ENCODE assay signal across 8 cellular contexts in genomic region chr19:19203012-19203856, GRCh38.
DNase-seq lines count a peak whose midpoint lies in the region; ATAC-seq and TF ChIP-seq lines count a peak whose summit lies in the region.

NR2C2AP (minus strand) TSS chr19:19203414; CDS start chr19:19203060, 354 bp downstream.

- TF ChIP-seq CTCF in MM.1S (IDR thresholded peaks at IDR 0.05; ENCODE audit: low read length) (no peak), fibroblast of pulmonary artery (IDR thresholded peaks at IDR 0.05; ENCODE audit: low read length, missing control alignments) (no peak), nephron progenitor cell (IDR thresholded peaks at IDR 0.05) (no peak)

- H3K36me3 ChIP-seq in MM.1S (replicated peaks; ENCODE audit: insufficient read depth, low read length), result no peaks in the 10 kb centered on the region

- H3F3A ChIP-seq in MM.1S (ENCODE audit: insufficient read depth, low read length), result no peaks in the 10 kb centered on the region

- H4K20me1 ChIP-seq in MM.1S (ENCODE audit: insufficient read depth, low read length), result no peaks in the 10 kb centered on the region

- peaks cover 48% of the 10 kb centered on the region for H3K27me3 Mint-ChIP-seq in nephron progenitor cell (ENCODE audit: low read depth, poor library complexity)
- H3K27me3 Mint-ChIP-seq in stimulated activated naive CD8-positive, alpha-beta T cell treated with anti-CD3 and anti-CD28 coated beads, Interleukin-15, Interleukin-2, amounts not matched to agents 100 ng/mL and 50 ng/mL, for 24 hours, result peaks cover 5% of the 10 kb centered on the region

- peaks cover 14% of the 10 kb centered on the region for H3K4me1 Mint-ChIP-seq in nephron progenitor cell
- H3K4me1 Mint-ChIP-seq in stimulated activated naive CD8-positive, alpha-beta T cell treated with anti-CD3 and anti-CD28 coated beads, Interleukin-15, Interleukin-2, amounts not matched to agents 100 ng/mL and 50 ng/mL, for 24 hours (ENCODE audit: low read depth), result peaks cover 28% of the 10 kb centered on the region

- peak within 1 kb of the TSS; percentile 85 for H3K4me3 ChIP-seq in MM.1S (ENCODE audit: low read length)
- H3K4me3 ChIP-seq in fibroblast of pulmonary artery (replicated peaks; ENCODE audit: low read depth, low read length), result peak within 1 kb of the TSS; percentile 74

- peak within 1 kb of the TSS; percentile 90 for H3K9ac ChIP-seq in MM.1S (ENCODE audit: low read length)

- peaks cover 3% of the 10 kb centered on the region for H3K9me3 Mint-ChIP-seq in nephron progenitor cell
- H3K9me3 Mint-ChIP-seq in stimulated activated naive CD8-positive, alpha-beta T cell treated with anti-CD3 and anti-CD28 coated beads, Interleukin-15, Interleukin-2, amounts not matched to agents 100 ng/mL and 50 ng/mL, for 24 hours, result no peaks in the 10 kb centered on the region

- H3K4me2 ChIP-seq in MM.1S (ENCODE audit: low read depth, low read length), result peak within 1 kb of the TSS; percentile 91

- no peaks in the 10 kb centered on the region for H3K9me2 ChIP-seq in MM.1S (replicated peaks; ENCODE audit: insufficient read depth, low read length)

- 0 out of 2 replicates have a peak, but pooled peaks cover 4% of the 10 kb centered on the region for H3K4me1 ChIP-seq in MM.1S (ENCODE audit: low read length)

- H3K9me3 ChIP-seq in MM.1S (replicated peaks; ENCODE audit: insufficient read depth, low read length), result no peaks in the 10 kb centered on the region

- no peak within 1 kb of the TSS for H3K27ac Mint-ChIP-seq in nephron progenitor cell
- peak within 1 kb of the TSS; percentile 89 for H3K27ac Mint-ChIP-seq in stimulated activated naive CD8-positive, alpha-beta T cell treated with anti-CD3 and anti-CD28 coated beads, Interleukin-15, Interleukin-2, amounts not matched to agents 100 ng/mL and 50 ng/mL, for 24 hours

- H3K79me2 ChIP-seq in MM.1S (ENCODE audit: low read length), result peaks cover 20% of the 10 kb centered on the region

- peaks cover 21% of the 10 kb centered on the region for H3K27me3 ChIP-seq in MM.1S (replicated peaks; ENCODE audit: insufficient read depth, low read length)

- peaks cover 28% of the 10 kb centered on the region for H3K36me3 Mint-ChIP-seq in nephron progenitor cell (ENCODE audit: low read depth)
- H3K36me3 Mint-ChIP-seq in stimulated activated naive CD8-positive, alpha-beta T cell treated with anti-CD3 and anti-CD28 coated beads, Interleukin-15, Interleukin-2, amounts not matched to agents 100 ng/mL and 50 ng/mL, for 24 hours (ENCODE audit: low read depth), result peaks cover 13% of the 10 kb centered on the region

- DNase-seq in DMS114 treated with DMSO at 0.1 percent for 48 hours (lab: John Stamatoyannopoulos, UW; ENCODE audit: unreplicated experiment) (peak; percentile 90), MM.1S (peak; percentile 94), SIG-M5 treated with dmso at 0.1 percent for 504 hours (lab: John Stamatoyannopoulos, UW; ENCODE audit: unreplicated experiment) (peak; percentile 88), activated gamma-delta T cell (lab: John Stamatoyannopoulos, UW) (peak; percentile 78), fibroblast of pulmonary artery (ENCODE audit: low read depth) (peak; percentile 94), nephron progenitor cell (peak; percentile 85)

- ATAC-seq in GM21825 (IDR thresholded peaks at IDR 0.05; ENCODE audit: unreplicated experiment), result peak; percentile 67

- peak within 1 kb of the TSS; percentile 88 for H3K4me3 Mint-ChIP-seq in nephron progenitor cell
- peak within 1 kb of the TSS; percentile 89 for H3K4me3 Mint-ChIP-seq in stimulated activated naive CD8-positive, alpha-beta T cell treated with anti-CD3 and anti-CD28 coated beads, Interleukin-15, Interleukin-2, amounts not matched to agents 100 ng/mL and 50 ng/mL, for 24 hours

- peak within 1 kb of the TSS; percentile 64 for H2AFZ ChIP-seq in MM.1S (ENCODE audit: low read length)

- peak within 1 kb of the TSS; percentile 50; the same call in 1 of the 2 replicates for H3K27ac ChIP-seq in MM.1S (ENCODE audit: low read length)

Comparison
In these comparisons a context has a peak if more than half of its experiments do, and no peak if none do; other contexts are left out.
1. Peak in every context shown above with its lines: DNase-seq, ATAC-seq, H3K4me3 ChIP-seq and H3K27ac ChIP-seq.